11 cellular contexts compared by ENCODE assay signal in the genomic region with DNA sequence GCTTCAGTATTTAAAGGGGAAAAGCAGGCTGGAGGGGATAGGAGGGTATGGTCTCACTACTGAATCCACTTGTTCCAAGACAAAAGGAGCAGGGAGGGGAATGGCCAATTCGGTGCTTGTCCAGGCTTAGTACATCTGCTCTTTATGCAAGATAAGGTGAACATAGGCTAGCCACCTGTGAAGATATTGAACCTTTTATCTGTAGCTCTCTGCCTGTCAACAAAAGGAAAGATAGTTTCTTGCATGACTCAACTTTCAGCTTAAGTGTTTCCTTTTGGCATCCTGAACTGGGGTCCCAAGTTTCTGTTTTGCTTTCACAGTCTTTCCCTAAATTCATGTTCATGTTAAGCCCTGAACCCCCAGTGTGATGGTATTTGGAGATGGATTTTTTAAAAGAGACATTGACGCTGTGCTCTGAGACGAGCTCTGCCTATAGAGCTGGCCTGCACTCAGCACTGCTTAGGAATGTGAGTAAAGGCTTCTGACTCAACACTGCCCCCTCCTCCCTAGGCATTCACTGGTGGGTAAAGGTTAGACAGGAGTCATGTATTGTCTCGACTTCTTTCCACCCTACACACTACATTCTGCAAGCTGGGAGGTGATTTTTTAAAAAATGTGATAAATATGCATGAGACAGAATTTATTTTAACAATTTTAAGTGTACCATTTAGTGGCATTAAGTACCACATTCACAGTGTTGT. TPM values are rescaled to one million over a fixed set of nuclear protein-coding genes. Genes with fewer than 3 reads are reported as not detected.
A peak's percentile ranks its signal among the peaks of the same experiment; 100 is the strongest.
DNase-seq lines count a peak whose midpoint lies in the region; ATAC-seq and TF ChIP-seq lines count a peak whose summit lies in the region.
"Had no signal": no experiment of that assay in that cellular context is flagged by ENCODE, and none has a peak within 500 bp of the region (broad histone marks: within the 10 kb centered on the region; RNA-seq: fewer than 3 reads in every experiment).

No MANE protein-coding gene starts in this region.

- H3K4me3 Mint-ChIP-seq in type B pancreatic cell = peak overlapping the region; percentile 42
- H3K4me3 Mint-ChIP-seq: natural killer cell treated with Interleukin-12 subunit alpha and Interleukin-12 subunit beta and Interleukin-15 and Interleukin-18, amount 100 ng/mL, for 72 hours had no signal

- no peak overlapping the region for H3K4me2 ChIP-seq in PC-9

- intact Hi-C loops in Right ventricle myocardium superior (cut with DNase I) = no loop called here
- intact Hi-C loops in PC-9 (cut with micrococcal nuclease; ENCODE audit: unreplicated experiment) = loop anchor here (10.0 kb wide), 1 partner anchor 488 kb away; no protein-coding TSS in a partner anchor

- H3K36me3 ChIP-seq in right atrium auricular region (no peaks in the 10 kb centered on the region), PC-9 (ENCODE audit: low read depth) (no peaks in the 10 kb centered on the region)
- H3K36me3 ChIP-seq: suprapubic skin had no signal

- POLR2A ChIA-PET in PC-9 (lab: Charles Lee; ENCODE audit: unreplicated experiment) = interaction anchor here (0.7 kb wide), 1 partner anchor 64 kb away, joined by 3 read pairs; a partner anchor contains a TSS

- H4K20me1 ChIP-seq in PC-9 (ENCODE audit: insufficient read depth) = no peaks in the 10 kb centered on the region

- peak in 1 of 2 donors; percentile 32 for TF ChIP-seq CTCF in right atrium auricular region (IDR thresholded peaks at IDR 0.05)
- TF ChIP-seq CTCF in PC-9 (conservative IDR thresholded peaks at IDR 0.05) = no peak; the same call in 1 of the 2 replicates
- TF ChIP-seq CTCF in foreskin keratinocyte (conservative IDR thresholded peaks at IDR 0.05) = no peak
- TF ChIP-seq CTCF in type B pancreatic cell (conservative IDR thresholded peaks at IDR 0.05) = peak; percentile 58

- no TSS peak for BruUV-seq in PC-9 (replicated peaks; lab: Mats Ljungman, UMichigan)

- H3K9me3 Mint-ChIP-seq in type B pancreatic cell = no peaks in the 10 kb centered on the region
- H3K9me3 Mint-ChIP-seq: natural killer cell treated with Interleukin-12 subunit alpha and Interleukin-12 subunit beta and Interleukin-15 and Interleukin-18, amount 100 ng/mL, for 72 hours had no signal

- peaks cover 3% of the 10 kb centered on the region for H3K27me3 Mint-ChIP-seq in type B pancreatic cell

- no peaks in the 10 kb centered on the region for H3K27me3 ChIP-seq in right atrium auricular region
- H3K27me3 ChIP-seq in PC-9 (ENCODE audit: insufficient read depth, low read depth) = no peaks in the 10 kb centered on the region
- H3K27me3 ChIP-seq in foreskin keratinocyte = peaks cover 6% of the 10 kb centered on the region
- H3K27me3 ChIP-seq: suprapubic skin had no signal

- H3K79me2 ChIP-seq in PC-9 (ENCODE audit: low read depth) = no peaks in the 10 kb centered on the region

- H3K4me1 Mint-ChIP-seq in type B pancreatic cell (ENCODE audit: unreplicated experiment) = peaks cover 18% of the 10 kb centered on the region

- no peaks in the 10 kb centered on the region for H3K4me1 ChIP-seq in right atrium auricular region
- no peaks in the 10 kb centered on the region for H3K4me1 ChIP-seq in PC-9 (replicated peaks; ENCODE audit: insufficient read depth)
- no peaks in the 10 kb centered on the region for H3K4me1 ChIP-seq in foreskin keratinocyte
- H3K4me1 ChIP-seq: suprapubic skin had no signal

- H3K36me3 Mint-ChIP-seq in type B pancreatic cell = no peaks in the 10 kb centered on the region
- H3K36me3 Mint-ChIP-seq: natural killer cell treated with Interleukin-12 subunit alpha and Interleukin-12 subunit beta and Interleukin-15 and Interleukin-18, amount 100 ng/mL, for 72 hours had no signal

- H3F3A ChIP-seq in PC-9 (ENCODE audit: insufficient read depth, low read depth) = no peaks in the 10 kb centered on the region

- H3K9me2 ChIP-seq in PC-9 (ENCODE audit: insufficient read depth) = no peaks in the 10 kb centered on the region

- no peak for DNase-seq in Right ventricle myocardium superior
- no peak for DNase-seq in right atrium auricular region (ENCODE audit: low spot score)
- peak; percentile 36 to 37 for DNase-seq in PC-9
- peak in 1 of 2 donors; percentile 48 for DNase-seq in foreskin keratinocyte
- DNase-seq in type B pancreatic cell (ENCODE audit: extremely low spot score, unreplicated experiment) = no peak
- DNase-seq in GM19240 (ENCODE audit: insufficient read length, low spot score) = no peak
- DNase-seq in stimulated activated CD8-positive, alpha-beta memory T cell treated with anti-CD3 and anti-CD28 coated beads, Interleukin-4, amount 100 ng/mL, for 48 hours = no peak
- DNase-seq: COR-L47 had no signal

- H3K27ac Mint-ChIP-seq in type B pancreatic cell = peak overlapping the region; percentile 79
- H3K27ac Mint-ChIP-seq: natural killer cell treated with Interleukin-12 subunit alpha and Interleukin-12 subunit beta and Interleukin-15 and Interleukin-18, amount 100 ng/mL, for 72 hours had no signal

- H2AFZ ChIP-seq in PC-9 = no peak overlapping the region

- H3K27ac ChIP-seq in right atrium auricular region (no peak overlapping the region), PC-9 (no peak overlapping the region), foreskin keratinocyte (no peak overlapping the region)
- H3K27ac ChIP-seq: suprapubic skin had no signal

- CTCF ChIA-PET in PC-9 (lab: Charles Lee) = interaction anchor here (0.9 to 1.5 kb wide), 2 partner anchors 64 to 94 kb away, joined by 3 to 4 read pairs; a partner anchor contains a TSS

- H3K4me3 ChIP-seq in right atrium auricular region (no peak overlapping the region), PC-9 (no peak overlapping the region)
- H3K4me3 ChIP-seq: suprapubic skin had no signal

- ATAC-seq in Right ventricle myocardium superior (ENCODE audit: poor library complexity) (peak; percentile 55), foreskin keratinocyte (peak; percentile 88), GM19395 (IDR thresholded peaks at IDR 0.05; ENCODE audit: unreplicated experiment) (no peak)
- ATAC-seq: natural killer cell treated with Interleukin-12 subunit alpha and Interleukin-12 subunit beta and Interleukin-15 and Interleukin-18, amount 100 ng/mL, for 72 hours had no signal

- H3K9me3 ChIP-seq in right atrium auricular region (no peaks in the 10 kb centered on the region), PC-9 (ENCODE audit: insufficient read depth, low read depth) (no peaks in the 10 kb centered on the region)
- H3K9me3 ChIP-seq: suprapubic skin had no signal

RNA-seq across cellular contexts. Expression of a gene that starts 28.2 kb away (rescaled TPM):
- total RNA-seq in Right ventricle myocardium superior = 14.6 TPM
- 1 to 10 TPM; 6.7 to 6.8 TPM for total RNA-seq in right atrium auricular region
- 0.26 and 0.80 TPM in 2 replicates for total RNA-seq in PC-9 (2021)
- 0.78 and 0.85 TPM in 2 replicates for total RNA-seq in foreskin keratinocyte
- polyA plus RNA-seq in foreskin keratinocyte = 0.39 and 0.50 TPM in 2 replicates
- 9.3 and 9.9 TPM in 2 replicates for total RNA-seq in type B pancreatic cell (ENCODE audit: low replicate concordance)
- total RNA-seq: natural killer cell treated with Interleukin-12 subunit alpha and Interleukin-12 subunit beta and Interleukin-15 and Interleukin-18, amount 100 ng/mL, for 72 hours had no signal

RNA-seq across cellular contexts. Expression of a gene that starts 58.6 kb away (rescaled TPM):
- total RNA-seq in Right ventricle myocardium superior = 25.3 TPM
- total RNA-seq in right atrium auricular region = 10 to 100 TPM; 18.9 to 37.7 TPM
- 12.5 and 13.0 TPM in 2 replicates for total RNA-seq in PC-9 (2021)
- total RNA-seq in foreskin keratinocyte = 10.3 and 12.1 TPM in 2 replicates
- polyA plus RNA-seq in foreskin keratinocyte = 3.7 and 4.3 TPM in 2 replicates
- total RNA-seq in type B pancreatic cell (ENCODE audit: low replicate concordance) = 8.2 and 9.0 TPM in 2 replicates

Comparison
In these comparisons a context has a peak if more than half of its experiments do, and no peak if none do; other contexts are left out.
1. DNase-seq: peak in PC-9 (2 of 2); none in Right ventricle myocardium superior (single experiment), right atrium auricular region (single experiment), type B pancreatic cell (single experiment), GM19240 (single experiment) and stimulated activated CD8-positive, alpha-beta memory T cell treated with anti-CD3 and anti-CD28 coated beads, Interleukin-4, amount 100 ng/mL, for 48 hours (single experiment).